In genomic region chr1:185364528-185364927, GRCh38 we compare ENCODE assay signal across 7 cellular contexts.
DNase-seq lines count a peak whose midpoint lies in the region; ATAC-seq and TF ChIP-seq lines count a peak whose summit lies in the region.
"Not testable (repeated sequence)": the region's sequence is repeated elsewhere in the genome, so short reads cannot be mapped to it uniquely, and the experiment has no call there.

No MANE protein-coding gene starts in this region.

- H3K4me3 ChIP-seq in GM12865 (ENCODE audit: low read depth, low read length): not testable (repeated sequence)

- ATAC-seq in GM18870 (IDR thresholded peaks at IDR 0.05; ENCODE audit: unreplicated experiment) (peak; percentile 78), GM19455 (IDR thresholded peaks at IDR 0.05; ENCODE audit: unreplicated experiment) (peak; percentile 52), GM21723 (IDR thresholded peaks at IDR 0.05; ENCODE audit: unreplicated experiment) (peak; percentile 59), HG02973 (IDR thresholded peaks at IDR 0.05; ENCODE audit: unreplicated experiment) (peak; percentile 52), HG03432 (IDR thresholded peaks at IDR 0.05; ENCODE audit: unreplicated experiment) (peak; percentile 66)

- TF ChIP-seq CTCF in GM12865 (IDR thresholded peaks at IDR 0.05; ENCODE audit: insufficient read depth, low read depth, low read length, missing control alignments): not testable (repeated sequence)

- DNase-seq in GM12865 (ENCODE audit: low read depth): peak; percentile 45
- peak; percentile 61 to 74 for DNase-seq in NCI-H526 (lab: John Stamatoyannopoulos, UW)
